Comparison of ENCODE assay signal across 1 cellular context in the genomic region with DNA sequence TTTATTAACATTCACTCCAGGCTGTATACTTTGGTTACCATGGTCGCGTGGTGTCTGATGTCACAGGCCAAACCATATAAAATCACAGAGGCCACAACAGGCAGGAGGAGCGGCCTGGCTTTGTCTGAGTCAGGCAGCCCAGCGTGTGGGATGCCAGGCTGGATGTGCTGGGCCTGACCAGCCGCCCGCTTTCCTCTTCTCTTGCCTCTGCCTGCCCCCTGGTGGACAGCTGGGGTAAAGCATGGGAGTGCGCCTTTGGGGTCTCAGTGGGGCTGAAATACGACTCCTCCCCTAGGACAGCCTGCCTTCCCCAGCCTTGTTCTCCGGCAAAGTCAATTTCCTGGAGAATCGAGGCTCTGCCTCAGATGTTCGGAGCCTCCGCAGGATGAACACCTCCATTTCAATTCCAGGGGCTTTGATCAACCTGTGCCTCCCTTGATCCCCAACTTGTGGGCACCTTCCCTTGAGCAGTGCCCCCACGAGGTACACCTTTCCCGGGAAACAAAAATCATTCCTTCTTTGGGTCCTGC.
A peak's percentile ranks its signal among the peaks of the same experiment; 100 is the strongest.
TF ChIP-seq lines count a peak whose summit lies in the region.

No MANE protein-coding gene starts in this region.

TF ChIP-seq in HepG2, 621 proteins besides CTCF, POLR2A, EP300 and RAD21 (continued from another document and continues in another):
- TF ChIP-seq CBX2 (IDR thresholded peaks at IDR 0.05; ENCODE audit: low read depth, low read length) (no peak), CBX2 (CRISPR knock-in tag; IDR thresholded peaks at IDR 0.05; ENCODE audit: low read depth) (no peak), SOX6 (IDR thresholded peaks at IDR 0.05) (no peak), SOX6 (CRISPR knock-in tag; IDR thresholded peaks at IDR 0.05) (peak; percentile 54; the same call in 1 of the 2 replicates), HMG20A (CRISPR knock-in tag; IDR thresholded peaks at IDR 0.05; ENCODE audit: borderline replicate concordance) (peak; percentile 49; the same call in 1 of the 2 replicates), RFXANK (CRISPR knock-in tag; IDR thresholded peaks at IDR 0.05) (no peak), ZNF589 (CRISPR knock-in tag; conservative IDR thresholded peaks at IDR 0.05) (no peak), RXRB (CRISPR knock-in tag; IDR thresholded peaks at IDR 0.05; ENCODE audit: borderline replicate concordance) (peak; percentile 55; the same call in 1 of the 2 replicates), ZNF143 (CRISPR knock-in tag; IDR thresholded peaks at IDR 0.05) (no peak), ZBTB7A (CRISPR knock-in tag; IDR thresholded peaks at IDR 0.05) (peak; percentile 86), HNRNPL (IDR thresholded peaks at IDR 0.05; ENCODE audit: low read depth, low read length) (peak; percentile 48; the same call in 1 of the 2 replicates), ZSCAN25 (CRISPR knock-in tag; IDR thresholded peaks at IDR 0.05) (no peak), HIC2 (CRISPR knock-in tag; IDR thresholded peaks at IDR 0.05; ENCODE audit: low read depth) (peak; percentile 72; the same call in 1 of the 2 replicates), KAT7 (CRISPR knock-in tag; IDR thresholded peaks at IDR 0.05; ENCODE audit: borderline replicate concordance) (0 out of 2 replicates have a peak, but pooled peaks have one; percentile 61), NR2F2 (IDR thresholded peaks at IDR 0.05; ENCODE audit: borderline replicate concordance, low read depth) (no peak), HCFC1 (IDR thresholded peaks at IDR 0.05; ENCODE audit: low read depth, low read length) (no peak), ZNF687 (CRISPR knock-in tag; IDR thresholded peaks at IDR 0.05) (peak; percentile 73), ZBTB7B (CRISPR knock-in tag; IDR thresholded peaks at IDR 0.05) (peak; percentile 82), TAF15 (IDR thresholded peaks at IDR 0.05; ENCODE audit: low read depth, low read length, poor library complexity, severe bottlenecking) (no peak), KDM2A (CRISPR knock-in tag; IDR thresholded peaks at IDR 0.05; ENCODE audit: borderline replicate concordance, low read depth) (peak; percentile 53; the same call in 1 of the 2 replicates), POLR2AphosphoS5 (IDR thresholded peaks at IDR 0.05; ENCODE audit: low read depth, low read length) (no peak), KLF16 (CRISPR knock-in tag; IDR thresholded peaks at IDR 0.05) (peak in 1 of 2 experiments; percentile 41; a peak in 1 of 4 replicates), DRAP1 (CRISPR knock-in tag; IDR thresholded peaks at IDR 0.05) (peak; percentile 67), ETV5 (CRISPR knock-in tag; IDR thresholded peaks at IDR 0.05; ENCODE audit: borderline replicate concordance) (peak; percentile 33; the same call in 1 of the 2 replicates), ZNF225 (CRISPR knock-in tag; IDR thresholded peaks at IDR 0.05) (0 out of 2 replicates have a peak, but pooled peaks have one; percentile 45), ZNF256 (CRISPR knock-in tag; conservative IDR thresholded peaks at IDR 0.05) (no peak), FOXA3 (CRISPR knock-in tag; IDR thresholded peaks at IDR 0.05) (peak; percentile 50; the same call in 1 of the 2 replicates), ZNF331 (CRISPR knock-in tag; IDR thresholded peaks at IDR 0.05) (peak; percentile 62; the same call in 1 of the 2 replicates), KAT8 (CRISPR knock-in tag; IDR thresholded peaks at IDR 0.05) (peak; percentile 69), CAMTA2 (CRISPR knock-in tag; IDR thresholded peaks at IDR 0.05; ENCODE audit: borderline replicate concordance) (0 out of 2 replicates have a peak, but pooled peaks have one; percentile 74), HNF4G (IDR thresholded peaks at IDR 0.05; ENCODE audit: borderline replicate concordance, low read depth, low read length) (no peak), HNF4G (CRISPR knock-in tag; IDR thresholded peaks at IDR 0.05; ENCODE audit: borderline replicate concordance, low read depth) (0 out of 2 replicates have a peak, but pooled peaks have one; percentile 21), XRCC5 (optimal IDR thresholded peaks at IDR 0.05; ENCODE audit: low read length) (peak; percentile 85), ZNF350 (CRISPR knock-in tag; IDR thresholded peaks at IDR 0.05; ENCODE audit: borderline replicate concordance, low read depth) (peak; percentile 69; the same call in 1 of the 2 replicates), SALL1 (CRISPR knock-in tag; IDR thresholded peaks at IDR 0.05) (peak; percentile 72; the same call in 1 of the 2 replicates), ZFP41 (CRISPR knock-in tag; IDR thresholded peaks at IDR 0.05; ENCODE audit: borderline replicate concordance) (no peak), ZHX1 (CRISPR knock-in tag; IDR thresholded peaks at IDR 0.05; ENCODE audit: low read depth) (no peak), IKZF5 (CRISPR knock-in tag; IDR thresholded peaks at IDR 0.05) (peak; percentile 39; the same call in 1 of the 2 replicates)
- TF ChIP-seq, protein P1, sequence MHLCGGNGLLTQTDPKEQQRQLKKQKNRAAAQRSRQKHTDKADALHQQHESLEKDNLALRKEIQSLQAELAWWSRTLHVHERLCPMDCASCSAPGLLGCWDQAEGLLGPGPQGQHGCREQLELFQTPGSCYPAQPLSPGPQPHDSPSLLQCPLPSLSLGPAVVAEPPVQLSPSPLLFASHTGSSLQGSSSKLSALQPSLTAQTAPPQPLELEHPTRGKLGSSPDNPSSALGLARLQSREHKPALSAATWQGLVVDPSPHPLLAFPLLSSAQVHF (CRISPR knock-in tag; IDR thresholded peaks at IDR 0.05), result no peak
- TF ChIP-seq, protein P2, sequence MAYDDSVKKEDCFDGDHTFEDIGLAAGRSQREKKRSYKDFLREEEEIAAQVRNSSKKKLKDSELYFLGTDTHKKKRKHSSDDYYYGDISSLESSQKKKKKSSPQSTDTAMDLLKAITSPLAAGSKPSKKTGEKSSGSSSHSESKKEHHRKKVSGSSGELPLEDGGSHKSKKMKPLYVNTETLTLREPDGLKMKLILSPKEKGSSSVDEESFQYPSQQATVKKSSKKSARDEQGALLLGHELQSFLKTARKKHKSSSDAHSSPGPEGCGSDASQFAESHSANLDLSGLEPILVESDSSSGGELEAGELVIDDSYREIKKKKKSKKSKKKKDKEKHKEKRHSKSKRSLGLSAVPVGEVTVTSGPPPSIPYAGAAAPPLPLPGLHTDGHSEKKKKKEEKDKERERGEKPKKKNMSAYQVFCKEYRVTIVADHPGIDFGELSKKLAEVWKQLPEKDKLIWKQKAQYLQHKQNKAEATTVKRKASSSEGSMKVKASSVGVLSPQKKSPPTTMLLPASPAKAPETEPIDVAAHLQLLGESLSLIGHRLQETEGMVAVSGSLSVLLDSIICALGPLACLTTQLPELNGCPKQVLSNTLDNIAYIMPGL (CRISPR knock-in tag; IDR thresholded peaks at IDR 0.05; ENCODE audit: borderline replicate concordance in 1 of 2, low read depth in 1 of 2), result peak; percentile 79 to 82
- TF ChIP-seq, protein P3, sequence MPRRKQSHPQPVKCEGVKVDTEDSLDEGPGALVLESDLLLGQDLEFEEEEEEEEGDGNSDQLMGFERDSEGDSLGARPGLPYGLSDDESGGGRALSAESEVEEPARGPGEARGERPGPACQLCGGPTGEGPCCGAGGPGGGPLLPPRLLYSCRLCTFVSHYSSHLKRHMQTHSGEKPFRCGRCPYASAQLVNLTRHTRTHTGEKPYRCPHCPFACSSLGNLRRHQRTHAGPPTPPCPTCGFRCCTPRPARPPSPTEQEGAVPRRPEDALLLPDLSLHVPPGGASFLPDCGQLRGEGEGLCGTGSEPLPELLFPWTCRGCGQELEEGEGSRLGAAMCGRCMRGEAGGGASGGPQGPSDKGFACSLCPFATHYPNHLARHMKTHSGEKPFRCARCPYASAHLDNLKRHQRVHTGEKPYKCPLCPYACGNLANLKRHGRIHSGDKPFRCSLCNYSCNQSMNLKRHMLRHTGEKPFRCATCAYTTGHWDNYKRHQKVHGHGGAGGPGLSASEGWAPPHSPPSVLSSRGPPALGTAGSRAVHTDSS (CRISPR knock-in tag; conservative IDR thresholded peaks at IDR 0.05), result no peak
- TF ChIP-seq, protein P4, sequence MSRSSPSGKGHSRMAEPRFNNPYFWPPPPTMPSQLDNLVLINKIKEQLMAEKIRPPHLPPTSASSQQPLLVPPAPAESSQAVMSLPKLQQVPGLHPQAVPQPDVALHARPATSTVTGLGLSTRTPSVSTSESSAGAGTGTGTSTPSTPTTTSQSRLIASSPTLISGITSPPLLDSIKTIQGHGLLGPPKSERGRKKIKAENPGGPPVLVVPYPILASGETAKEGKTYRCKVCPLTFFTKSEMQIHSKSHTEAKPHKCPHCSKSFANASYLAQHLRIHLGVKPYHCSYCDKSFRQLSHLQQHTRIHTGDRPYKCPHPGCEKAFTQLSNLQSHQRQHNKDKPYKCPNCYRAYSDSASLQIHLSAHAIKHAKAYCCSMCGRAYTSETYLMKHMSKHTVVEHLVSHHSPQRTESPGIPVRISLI (CRISPR knock-in tag; IDR thresholded peaks at IDR 0.05; ENCODE audit: borderline replicate concordance), result no peak
- TF ChIP-seq, protein P5, sequence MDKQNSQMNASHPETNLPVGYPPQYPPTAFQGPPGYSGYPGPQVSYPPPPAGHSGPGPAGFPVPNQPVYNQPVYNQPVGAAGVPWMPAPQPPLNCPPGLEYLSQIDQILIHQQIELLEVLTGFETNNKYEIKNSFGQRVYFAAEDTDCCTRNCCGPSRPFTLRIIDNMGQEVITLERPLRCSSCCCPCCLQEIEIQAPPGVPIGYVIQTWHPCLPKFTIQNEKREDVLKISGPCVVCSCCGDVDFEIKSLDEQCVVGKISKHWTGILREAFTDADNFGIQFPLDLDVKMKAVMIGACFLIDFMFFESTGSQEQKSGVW (CRISPR knock-in tag; IDR thresholded peaks at IDR 0.05; ENCODE audit: borderline replicate concordance), result no peak
